Comparison of ENCODE assay signal across 14 cellular contexts in genomic region chr2:176281267-176281666, GRCh38. TPM values are rescaled to one million over a fixed set of nuclear protein-coding genes. Genes with fewer than 3 reads are reported as not detected.
DNase-seq lines count a peak whose midpoint lies in the region; ATAC-seq and TF ChIP-seq lines count a peak whose summit lies in the region.
"Had no signal": no experiment of that assay in that cellular context is flagged by ENCODE, and none has a peak within 500 bp of the region (broad histone marks: within the 10 kb centered on the region; RNA-seq: fewer than 3 reads in every experiment).

No MANE protein-coding gene starts in this region.

- H3K9me3 Mint-ChIP-seq in activated T-cell treated with anti-CD3 and anti-CD28 coated beads, Interleukin-2, amount 50 U/mL, for 72 hours = no peaks in the 10 kb centered on the region
- H3K9me3 Mint-ChIP-seq in activated T-cell treated with anti-CD3 and anti-CD28 coated beads, Interleukin-2, amount 50 U/mL, for 24 hours = no peaks in the 10 kb centered on the region
- no peaks in the 10 kb centered on the region for H3K9me3 Mint-ChIP-seq in stimulated activated naive CD8-positive, alpha-beta T cell treated with anti-CD3 and anti-CD28 coated beads, Interleukin-15, amount 100 ng/mL, for 72 hours

- H3K27me3 Mint-ChIP-seq in activated T-cell treated with anti-CD3 and anti-CD28 coated beads, Interleukin-2, amount 50 U/mL, for 72 hours (ENCODE audit: low read depth) = no peaks in the 10 kb centered on the region
- H3K27me3 Mint-ChIP-seq in activated T-cell treated with anti-CD3 and anti-CD28 coated beads, Interleukin-2, amount 50 U/mL, for 24 hours = no peaks in the 10 kb centered on the region
- no peaks in the 10 kb centered on the region for H3K27me3 Mint-ChIP-seq in stimulated activated naive CD8-positive, alpha-beta T cell treated with anti-CD3 and anti-CD28 coated beads, Interleukin-15, amount 100 ng/mL, for 72 hours
- H3K27me3 Mint-ChIP-seq: type B pancreatic cell had no signal

- no peaks in the 10 kb centered on the region for H3K27me3 ChIP-seq in RWPE2 (ENCODE audit: insufficient read depth, poor library complexity, severe bottlenecking)
- H3K27me3 ChIP-seq: esophagus muscularis mucosa had no signal

- ATAC-seq in activated T-cell treated with anti-CD3 and anti-CD28 coated beads, Interleukin-2, amount 50 U/mL, for 72 hours (replicated peaks in 1 of 2) = peak; percentile 65 to 79
- ATAC-seq in RWPE2 (ENCODE audit: low read depth) = peak; percentile 56
- ATAC-seq in stimulated activated naive CD8-positive, alpha-beta T cell treated with anti-CD3 and anti-CD28 coated beads, Interleukin-15, amount 100 ng/mL, for 72 hours = peak; percentile 79
- no peak for ATAC-seq in HG03095 (IDR thresholded peaks at IDR 0.05; ENCODE audit: unreplicated experiment)
- no peak for ATAC-seq in GM19452 (IDR thresholded peaks at IDR 0.05; ENCODE audit: unreplicated experiment)
- ATAC-seq: right cardiac atrium had no signal

- peaks cover 10% of the 10 kb centered on the region for H3K4me1 ChIP-seq in RWPE2 (ENCODE audit: insufficient read depth, poor library complexity, severe bottlenecking)

- peaks cover 55% of the 10 kb centered on the region for H3K4me1 Mint-ChIP-seq in activated T-cell treated with anti-CD3 and anti-CD28 coated beads, Interleukin-2, amount 50 U/mL, for 72 hours (ENCODE audit: low read depth)
- H3K4me1 Mint-ChIP-seq in activated T-cell treated with anti-CD3 and anti-CD28 coated beads, Interleukin-2, amount 50 U/mL, for 24 hours (ENCODE audit: low read depth) = peaks cover 51% of the 10 kb centered on the region
- H3K4me1 Mint-ChIP-seq in stimulated activated naive CD8-positive, alpha-beta T cell treated with anti-CD3 and anti-CD28 coated beads, Interleukin-15, amount 100 ng/mL, for 72 hours = peaks cover 45% of the 10 kb centered on the region

- no peaks in the 10 kb centered on the region for H3K9me3 ChIP-seq in RWPE2 (ENCODE audit: severe bottlenecking)
- H3K9me3 ChIP-seq: esophagus muscularis mucosa had no signal

- TF ChIP-seq CTCF in RWPE2 (IDR thresholded peaks at IDR 0.05; ENCODE audit: poor library complexity, severe bottlenecking) = no peak

- no peak overlapping the region for H3K27ac ChIP-seq in RWPE2 (ENCODE audit: poor library complexity, severe bottlenecking)
- H3K27ac ChIP-seq: esophagus muscularis mucosa had no signal

- peaks cover 2% of the 10 kb centered on the region in 2 donors for H3K36me3 Mint-ChIP-seq in activated T-cell treated with anti-CD3 and anti-CD28 coated beads, Interleukin-2, amount 50 U/mL, for 72 hours (ENCODE audit: insufficient read depth in 2 of 2)
- H3K36me3 Mint-ChIP-seq in activated T-cell treated with anti-CD3 and anti-CD28 coated beads, Interleukin-2, amount 50 U/mL, for 24 hours (ENCODE audit: low read depth) = peaks cover 25% of the 10 kb centered on the region

- no peak overlapping the region for H3K4me3 ChIP-seq in RWPE2 (ENCODE audit: severe bottlenecking)
- H3K4me3 ChIP-seq: esophagus muscularis mucosa, lung had no signal

- peaks cover 14% of the 10 kb centered on the region for H3K36me3 ChIP-seq in RWPE2 (ENCODE audit: low read depth)
- H3K36me3 ChIP-seq: esophagus muscularis mucosa had no signal

- H3K27ac Mint-ChIP-seq in activated T-cell treated with anti-CD3 and anti-CD28 coated beads, Interleukin-2, amount 50 U/mL, for 72 hours = no peak overlapping the region
- H3K27ac Mint-ChIP-seq in activated T-cell treated with anti-CD3 and anti-CD28 coated beads, Interleukin-2, amount 50 U/mL, for 24 hours = no peak overlapping the region
- no peak overlapping the region for H3K27ac Mint-ChIP-seq in stimulated activated naive CD8-positive, alpha-beta T cell treated with anti-CD3 and anti-CD28 coated beads, Interleukin-15, amount 100 ng/mL, for 72 hours
- H3K27ac Mint-ChIP-seq: type B pancreatic cell had no signal

- H3K4me3 Mint-ChIP-seq in activated T-cell treated with anti-CD3 and anti-CD28 coated beads, Interleukin-2, amount 50 U/mL, for 72 hours = no peak overlapping the region
- H3K4me3 Mint-ChIP-seq in activated T-cell treated with anti-CD3 and anti-CD28 coated beads, Interleukin-2, amount 50 U/mL, for 24 hours = no peak overlapping the region
- H3K4me3 Mint-ChIP-seq in stimulated activated naive CD8-positive, alpha-beta T cell treated with anti-CD3 and anti-CD28 coated beads, Interleukin-15, amount 100 ng/mL, for 72 hours = no peak overlapping the region
- H3K4me3 Mint-ChIP-seq: type B pancreatic cell had no signal

- DNase-seq in activated T-cell treated with anti-CD3 and anti-CD28 coated beads, Interleukin-2, amount 50 U/mL, for 72 hours = no peak
- no peak for DNase-seq in activated T-cell treated with anti-CD3 and anti-CD28 coated beads, Interleukin-2, amount 50 U/mL, for 24 hours
- no peak for DNase-seq in RWPE2 (ENCODE audit: low spot score)
- DNase-seq in fibroblast of gingiva (ENCODE audit: low read depth) = peak; percentile 22
- no peak for DNase-seq in stimulated activated naive CD8-positive, alpha-beta T cell treated with anti-CD3 and anti-CD28 coated beads, Interleukin-15, amount 100 ng/mL, for 72 hours
- DNase-seq in stimulated activated CD8-positive, alpha-beta memory T cell treated with anti-CD3 and anti-CD28 coated beads, Interleukin-4, amount 100 ng/mL, for 48 hours = no peak
- DNase-seq: GDM1, right cardiac atrium, SW 1271 had no signal

RNA-seq across cellular contexts. Expression of gene MTX2, which starts 12.0 kb away (rescaled TPM):
- 10 to 100 TPM; 20.6 to 26.7 TPM for total RNA-seq in activated T-cell treated with anti-CD3 and anti-CD28 coated beads, Interleukin-2, amount 50 U/mL, for 72 hours

Comparison
In these comparisons a context has a peak if more than half of its experiments do, and no peak if none do; other contexts are left out.
1. ATAC-seq: peak in activated T-cell treated with anti-CD3 and anti-CD28 coated beads, Interleukin-2, amount 50 U/mL, for 72 hours (2 of 2), RWPE2 (single experiment) and stimulated activated naive CD8-positive, alpha-beta T cell treated with anti-CD3 and anti-CD28 coated beads, Interleukin-15, amount 100 ng/mL, for 72 hours (single experiment); none in HG03095 (single experiment) and GM19452 (single experiment).